In genomic region chr15:77860101-77860691, GRCh38 we compare ENCODE assay signal across 20 cellular contexts.
"Had no signal": no experiment of that assay in that cellular context is flagged by ENCODE, and none has a peak within 500 bp of the region (broad histone marks: within the 10 kb centered on the region; RNA-seq: fewer than 3 reads in every experiment).

No MANE protein-coding gene starts in this region.

- H3K27me3 ChIP-seq: ascending aorta, heart left ventricle, pancreas, right lobe of liver, upper lobe of left lung had no signal

- H3K4me3 ChIP-seq: ascending aorta, esophagus muscularis mucosa, gastroesophageal sphincter, heart left ventricle, pancreas, right lobe of liver, thoracic aorta, upper lobe of left lung had no signal

- H3K9me3 ChIP-seq: ascending aorta, esophagus muscularis mucosa, gastroesophageal sphincter, heart left ventricle, pancreas, right lobe of liver, thoracic aorta, upper lobe of left lung had no signal

- H3K36me3 Mint-ChIP-seq: activated CD4-positive, alpha-beta memory T cell treated with anti-CD3 and anti-CD28 coated beads for 36 hours; activated naive CD4-positive, alpha-beta T cell treated with anti-CD3 and anti-CD28 coated beads, Interleukin-2, amount 10 ng/mL, durations not matched to agents 7 days and 5 days; stimulated activated memory B cell treated with anti-CD40 and anti-IgM and Interleukin-4, amounts not matched to agents 10 μg/mL and 1 μg/mL and 100 μg/mL, for 72 hours; T-cell had no signal

- H3K27ac ChIP-seq: ascending aorta, esophagus muscularis mucosa, gastroesophageal sphincter, heart left ventricle, right lobe of liver, thoracic aorta, upper lobe of left lung had no signal

- H3K4me1 ChIP-seq: ascending aorta, esophagus muscularis mucosa, gastroesophageal sphincter, heart left ventricle, pancreas, right lobe of liver, upper lobe of left lung had no signal

- H3K4me3 Mint-ChIP-seq: activated B cell treated with CpG ODN at 0.5 μM for 24 hours; activated CD4-positive, alpha-beta memory T cell treated with anti-CD3 and anti-CD28 coated beads for 36 hours; activated naive CD4-positive, alpha-beta T cell treated with anti-CD3 and anti-CD28 coated beads, Interleukin-2, amount 10 ng/mL, durations not matched to agents 7 days and 5 days; activated T-helper 17 cell treated with anti-CD3 and anti-CD28 coated beads, Interleukin-2, amount 50 U/mL, for 72 hours; stimulated activated memory B cell treated with anti-CD40 and anti-IgM and Interleukin-4, amounts not matched to agents 10 μg/mL and 1 μg/mL and 100 μg/mL, for 72 hours; T-cell had no signal

- H3K4me1 Mint-ChIP-seq: activated B cell treated with CpG ODN at 0.5 μM for 24 hours; activated naive CD4-positive, alpha-beta T cell treated with anti-CD3 and anti-CD28 coated beads, Interleukin-2, amount 10 ng/mL, durations not matched to agents 7 days and 5 days; activated T-helper 17 cell treated with anti-CD3 and anti-CD28 coated beads, Interleukin-2, amount 50 U/mL, for 72 hours; T-cell had no signal

- H3K9me3 Mint-ChIP-seq: activated B cell treated with CpG ODN at 0.5 μM for 24 hours; activated CD4-positive, alpha-beta memory T cell treated with anti-CD3 and anti-CD28 coated beads for 36 hours; activated naive CD4-positive, alpha-beta T cell treated with anti-CD3 and anti-CD28 coated beads, Interleukin-2, amount 10 ng/mL, durations not matched to agents 7 days and 5 days; activated T-helper 17 cell treated with anti-CD3 and anti-CD28 coated beads, Interleukin-2, amount 50 U/mL, for 72 hours; stimulated activated memory B cell treated with anti-CD40 and anti-IgM and Interleukin-4, amounts not matched to agents 10 μg/mL and 1 μg/mL and 100 μg/mL, for 72 hours; T-cell had no signal

- H3K36me3 ChIP-seq: ascending aorta, esophagus muscularis mucosa, gastroesophageal sphincter, heart left ventricle, pancreas, right lobe of liver, thoracic aorta, upper lobe of left lung had no signal

- DNase-seq: activated B cell treated with CpG ODN at 0.5 μM for 24 hours; activated CD4-positive, alpha-beta memory T cell treated with anti-CD3 and anti-CD28 coated beads for 36 hours; activated CD4-positive, alpha-beta T cell treated with anti-CD3 and anti-CD28 coated beads for 4 hours; activated naive CD4-positive, alpha-beta T cell treated with anti-CD3 and anti-CD28 coated beads, Interleukin-2, amount 10 ng/mL, durations not matched to agents 7 days and 5 days; activated T-cell treated with anti-CD3 and anti-CD28 coated beads for 4 hours; cortex of kidney; effector CD4-positive, alpha-beta T cell; heart left ventricle; stimulated activated CD4-positive, alpha-beta T cell treated with anti-CD3 and anti-CD28 coated beads, Interleukin-4, amount 100 ng/mL, for 4 hours; T-cell had no signal

- H3K27ac Mint-ChIP-seq: activated B cell treated with CpG ODN at 0.5 μM for 24 hours; activated CD4-positive, alpha-beta memory T cell treated with anti-CD3 and anti-CD28 coated beads for 36 hours; activated naive CD4-positive, alpha-beta T cell treated with anti-CD3 and anti-CD28 coated beads, Interleukin-2, amount 10 ng/mL, durations not matched to agents 7 days and 5 days; activated T-helper 17 cell treated with anti-CD3 and anti-CD28 coated beads, Interleukin-2, amount 50 U/mL, for 72 hours; stimulated activated memory B cell treated with anti-CD40 and anti-IgM and Interleukin-4, amounts not matched to agents 10 μg/mL and 1 μg/mL and 100 μg/mL, for 72 hours; T-cell had no signal

- ATAC-seq: activated T-helper 17 cell treated with anti-CD3 and anti-CD28 coated beads, Interleukin-2, amount 50 U/mL, for 72 hours; gastroesophageal sphincter; heart left ventricle; right lobe of liver; SK-N-SH treated with all-trans-retinoic acid at 6 μM for 48 hours; stimulated activated memory B cell treated with anti-CD40 and anti-IgM and Interleukin-4, amounts not matched to agents 10 μg/mL and 1 μg/mL and 100 μg/mL, for 72 hours; T-cell had no signal
